In genomic region chr14:93027810-93028723, GRCh38 we compare ENCODE assay signal across 1 cellular context.
TF ChIP-seq lines count a peak whose summit lies in the region.

No MANE protein-coding gene starts in this region.

TF ChIP-seq in H1, 55 proteins besides CTCF, POLR2A, EP300 and RAD21:
- TF ChIP-seq ATF2 (IDR thresholded peaks at IDR 0.05; ENCODE audit: low read length) (no peak), KDM5A (IDR thresholded peaks at IDR 0.05; ENCODE audit: low read length) (no peak), BRCA1 (IDR thresholded peaks at IDR 0.05; ENCODE audit: low read depth, low read length) (no peak), HDAC2 (IDR thresholded peaks at IDR 0.05; ENCODE audit: borderline replicate concordance in 1 of 2, low read depth in 2 of 2, low read length in 2 of 2) (no peak), YY1 (IDR thresholded peaks at IDR 0.05; ENCODE audit: low read depth, low read length) (no peak), SAP30 (IDR thresholded peaks at IDR 0.05; ENCODE audit: insufficient read depth, insufficient replicate concordance, low read length) (no peak), KDM1A (IDR thresholded peaks at IDR 0.05; ENCODE audit: borderline replicate concordance, low read length) (no peak), NANOG (IDR thresholded peaks at IDR 0.05; ENCODE audit: insufficient read depth, low read depth, low read length, poor library complexity, severe bottlenecking) (no peak), KDM4A (IDR thresholded peaks at IDR 0.05; ENCODE audit: low read depth, low read length, severe bottlenecking) (no peak), RFX5 (IDR thresholded peaks at IDR 0.05; ENCODE audit: borderline replicate concordance, low read depth, low read length) (no peak), SIN3A (conservative IDR thresholded peaks at IDR 0.05 in 1 of 2, IDR thresholded peaks at IDR 0.05 in 1 of 2; ENCODE audit: low read depth in 1 of 2, low read length in 2 of 2) (no peak), MAFK (IDR thresholded peaks at IDR 0.05; ENCODE audit: low read depth, low read length) (no peak), SIX5 (IDR thresholded peaks at IDR 0.05; ENCODE audit: low read depth, low read length) (no peak)
